17 cellular contexts compared by ENCODE assay signal in the genomic region with DNA sequence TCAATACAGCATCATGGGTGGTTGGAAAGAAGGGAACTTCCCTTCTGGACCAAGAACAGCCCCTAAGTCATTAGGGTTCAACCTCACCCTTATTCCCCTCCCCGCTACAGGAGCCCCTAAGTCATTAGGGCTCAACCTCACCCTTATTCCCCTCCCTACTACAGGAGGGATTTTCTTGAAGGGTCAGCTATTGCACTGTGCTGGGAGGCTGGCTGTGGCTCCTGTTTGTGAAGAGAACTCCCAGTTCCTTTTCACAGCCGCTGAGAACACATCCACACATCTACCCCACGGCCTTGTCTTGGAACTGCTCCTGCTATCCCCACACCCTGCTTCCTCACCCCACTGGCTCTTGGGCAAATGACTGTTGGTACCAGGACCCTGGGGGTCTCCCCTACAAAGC.
"Had no signal": no experiment of that assay in that cellular context is flagged by ENCODE, and none has a peak within 500 bp of the region (broad histone marks: within the 10 kb centered on the region; RNA-seq: fewer than 3 reads in every experiment).

No MANE protein-coding gene starts in this region.

- H3K4me3 Mint-ChIP-seq: effector memory CD8-positive, alpha-beta T cell; immature natural killer cell; naive thymus-derived CD8-positive, alpha-beta T cell; T-helper 2 cell treated with Interferon-gamma antibody and Interleukin-4, amounts not matched to agents 5 μg/mL and 100 μg/mL, for 36 hours had no signal

- DNase-seq: activated CD4-positive, alpha-beta T cell treated with anti-CD3 and anti-CD28 coated beads for 1 hour; activated T-cell treated with anti-CD3 and anti-CD28 coated beads, Interleukin-2, amount 50 U/mL, for 1 hour; amygdala; effector memory CD8-positive, alpha-beta T cell; glutamatergic neuron; immature natural killer cell; naive thymus-derived CD8-positive, alpha-beta T cell; pancreas; psoas muscle; spleen; stimulated activated CD4-positive, alpha-beta T cell treated with anti-CD3 and anti-CD28 coated beads, Interleukin-4, amount 100 ng/mL, for 24 hours; stimulated activated naive CD8-positive, alpha-beta T cell treated with anti-CD3 and anti-CD28 coated beads, Interleukin-15, Interleukin-2, amounts not matched to agents 100 U/mL and 50 U/mL, for 24 hours; SW 1271; upper lobe of right lung; WERI-Rb-1 had no signal

- H3K27ac Mint-ChIP-seq: immature natural killer cell; naive thymus-derived CD8-positive, alpha-beta T cell had no signal

- H3K9me3 Mint-ChIP-seq: effector memory CD8-positive, alpha-beta T cell; immature natural killer cell; naive thymus-derived CD8-positive, alpha-beta T cell; T-helper 2 cell treated with Interferon-gamma antibody and Interleukin-4, amounts not matched to agents 5 μg/mL and 100 μg/mL, for 36 hours had no signal

- ATAC-seq: effector memory CD8-positive, alpha-beta T cell; left lobe of liver; naive thymus-derived CD8-positive, alpha-beta T cell; pancreas; psoas muscle; stimulated activated naive CD8-positive, alpha-beta T cell treated with anti-CD3 and anti-CD28 coated beads, Interleukin-15, Interleukin-2, amounts not matched to agents 100 U/mL and 50 U/mL, for 24 hours; upper lobe of right lung had no signal

- H3K36me3 Mint-ChIP-seq: immature natural killer cell; naive thymus-derived CD8-positive, alpha-beta T cell had no signal
